Comparison of ENCODE assay signal across 8 cellular contexts in genomic region chr6:159106627-159107241, GRCh38.
A peak's percentile ranks its signal among the peaks of the same experiment; 100 is the strongest.
DNase-seq lines count a peak whose midpoint lies in the region; ATAC-seq and TF ChIP-seq lines count a peak whose summit lies in the region.

No MANE protein-coding gene starts in this region.

- peak; percentile 75 to 95 (median 89) for DNase-seq in CD8-positive, alpha-beta memory T cell
- no peak for DNase-seq in RWPE2 (ENCODE audit: low spot score)
- DNase-seq in activated T-helper 2 cell treated with anti-CD3 and anti-CD28 coated beads, Interferon-gamma antibody, Interleukin-2, Interleukin-4, amounts not matched to agents 10 μg/mL and 5 μg/mL and 100 μg/mL, durations not matched to agents 14 hours and 24 hours and 36 hours (ENCODE audit: low spot score): peak; percentile 91
- DNase-seq in Right ventricle myocardium inferior (ENCODE audit: missing footprints): peak; percentile 79
- DNase-seq in putamen (ENCODE audit: low spot score): peak; percentile 87
- no peak for DNase-seq in amniotic stem cell (lab: John Stamatoyannopoulos, UW)

- H3K36me3 ChIP-seq in CD8-positive, alpha-beta memory T cell (ENCODE audit: insufficient read depth, low read length): no peaks in the 10 kb centered on the region
- no peaks in the 10 kb centered on the region for H3K36me3 ChIP-seq in RWPE2 (ENCODE audit: low read depth)

- peak overlapping the region; percentile 75 to 97 (median 93) for H3K27ac Mint-ChIP-seq in CD8-positive, alpha-beta memory T cell
- H3K27ac Mint-ChIP-seq in activated T-helper 2 cell treated with anti-CD3 and anti-CD28 coated beads, Interferon-gamma antibody, Interleukin-2, Interleukin-4, amounts not matched to agents 10 μg/mL and 5 μg/mL and 100 μg/mL, durations not matched to agents 14 hours and 24 hours and 36 hours: peak overlapping the region; percentile 93

- POLR2A ChIA-PET in CD8-positive, alpha-beta memory T cell (lab: Charles Lee): interaction anchor here (0.5 to 2.9 kb wide), 12 partner anchors 28 to 303 kb away, joined by 3 to 66 read pairs (median 4); partner anchors contain the start of gene TAGAP

- peak overlapping the region; percentile 77 to 92 (median 85) for H3K4me3 Mint-ChIP-seq in CD8-positive, alpha-beta memory T cell
- peak overlapping the region; percentile 78 for H3K4me3 Mint-ChIP-seq in activated T-helper 2 cell treated with anti-CD3 and anti-CD28 coated beads, Interferon-gamma antibody, Interleukin-2, Interleukin-4, amounts not matched to agents 10 μg/mL and 5 μg/mL and 100 μg/mL, durations not matched to agents 14 hours and 24 hours and 36 hours (ENCODE audit: low read depth)

- no peaks in the 10 kb centered on the region for H3K9me3 ChIP-seq in CD8-positive, alpha-beta memory T cell (ENCODE audit: low read length)
- H3K9me3 ChIP-seq in RWPE2 (ENCODE audit: severe bottlenecking): no peaks in the 10 kb centered on the region

- no peaks in the 10 kb centered on the region for H3K36me3 Mint-ChIP-seq in CD8-positive, alpha-beta memory T cell
- no peaks in the 10 kb centered on the region for H3K36me3 Mint-ChIP-seq in activated T-helper 2 cell treated with anti-CD3 and anti-CD28 coated beads, Interferon-gamma antibody, Interleukin-2, Interleukin-4, amounts not matched to agents 10 μg/mL and 5 μg/mL and 100 μg/mL, durations not matched to agents 14 hours and 24 hours and 36 hours (ENCODE audit: low read depth)

- H3K27ac ChIP-seq in CD8-positive, alpha-beta memory T cell (ENCODE audit: low read depth, low read length): peak overlapping the region; percentile 51
- no peak overlapping the region for H3K27ac ChIP-seq in RWPE2 (ENCODE audit: poor library complexity, severe bottlenecking)

- ATAC-seq in GM19397 (IDR thresholded peaks at IDR 0.05; ENCODE audit: unreplicated experiment): peak; percentile 84
- ATAC-seq in HG03520 (IDR thresholded peaks at IDR 0.05; ENCODE audit: unreplicated experiment): peak; percentile 84
- ATAC-seq in RWPE2 (ENCODE audit: low read depth): peak; percentile 65
- peak; percentile 62 for ATAC-seq in Right ventricle myocardium inferior

- TF ChIP-seq CTCF in RWPE2 (IDR thresholded peaks at IDR 0.05; ENCODE audit: poor library complexity, severe bottlenecking): no peak

- no peaks in the 10 kb centered on the region for H3K27me3 Mint-ChIP-seq in CD8-positive, alpha-beta memory T cell
- H3K27me3 Mint-ChIP-seq in activated T-helper 2 cell treated with anti-CD3 and anti-CD28 coated beads, Interferon-gamma antibody, Interleukin-2, Interleukin-4, amounts not matched to agents 10 μg/mL and 5 μg/mL and 100 μg/mL, durations not matched to agents 14 hours and 24 hours and 36 hours (ENCODE audit: low read depth): no peaks in the 10 kb centered on the region

- H3K9me3 Mint-ChIP-seq in CD8-positive, alpha-beta memory T cell: no peaks in the 10 kb centered on the region
- H3K9me3 Mint-ChIP-seq in activated T-helper 2 cell treated with anti-CD3 and anti-CD28 coated beads, Interferon-gamma antibody, Interleukin-2, Interleukin-4, amounts not matched to agents 10 μg/mL and 5 μg/mL and 100 μg/mL, durations not matched to agents 14 hours and 24 hours and 36 hours: no peaks in the 10 kb centered on the region

- intact Hi-C loops in activated T-helper 2 cell treated with anti-CD3 and anti-CD28 coated beads, Interferon-gamma antibody, Interleukin-2, Interleukin-4, amounts not matched to agents 10 μg/mL and 5 μg/mL and 100 μg/mL, durations not matched to agents 14 hours and 24 hours and 36 hours (cut with micrococcal nuclease): loop anchor here (1.0 to 10.0 kb wide), 4 partner anchors 28 to 459 kb away; partner anchors contain the start of gene EZR
- intact Hi-C loops in Right ventricle myocardium inferior (cut with DNase I): no loop called here

- peak overlapping the region; percentile 52 for H3K4me3 ChIP-seq in CD8-positive, alpha-beta memory T cell (ENCODE audit: low read length)
- H3K4me3 ChIP-seq in RWPE2 (ENCODE audit: severe bottlenecking): no peak overlapping the region

- no peaks in the 10 kb centered on the region for H3K27me3 ChIP-seq in CD8-positive, alpha-beta memory T cell (ENCODE audit: insufficient read depth, low read length, poor library complexity, severe bottlenecking)
- no peaks in the 10 kb centered on the region for H3K27me3 ChIP-seq in RWPE2 (ENCODE audit: insufficient read depth, poor library complexity, severe bottlenecking)

- peaks cover 72 to 93% (median 92%) of the 10 kb centered on the region in 3 donors for H3K4me1 Mint-ChIP-seq in CD8-positive, alpha-beta memory T cell
- H3K4me1 Mint-ChIP-seq in activated T-helper 2 cell treated with anti-CD3 and anti-CD28 coated beads, Interferon-gamma antibody, Interleukin-2, Interleukin-4, amounts not matched to agents 10 μg/mL and 5 μg/mL and 100 μg/mL, durations not matched to agents 14 hours and 24 hours and 36 hours (ENCODE audit: low read depth): peaks cover 73% of the 10 kb centered on the region

- peaks cover 80% of the 10 kb centered on the region for H3K4me1 ChIP-seq in CD8-positive, alpha-beta memory T cell (ENCODE audit: insufficient read depth, low read length)
- no peaks in the 10 kb centered on the region for H3K4me1 ChIP-seq in RWPE2 (ENCODE audit: insufficient read depth, poor library complexity, severe bottlenecking)

- CTCF ChIA-PET in CD8-positive, alpha-beta memory T cell (lab: Charles Lee): interaction anchor here (0.9 to 10.5 kb wide), 15 partner anchors 8 to 886 kb away, joined by 3 to 288 read pairs (median 4); partner anchors contain the start of genes RSPH3 and TAGAP

Comparison
In these comparisons a context has a peak if more than half of its experiments do, and no peak if none do; other contexts are left out.
1. DNase-seq: peak in CD8-positive, alpha-beta memory T cell (5 of 5), activated T-helper 2 cell treated with anti-CD3 and anti-CD28 coated beads, Interferon-gamma antibody, Interleukin-2, Interleukin-4, amounts not matched to agents 10 μg/mL and 5 μg/mL and 100 μg/mL, durations not matched to agents 14 hours and 24 hours and 36 hours (single experiment), Right ventricle myocardium inferior (single experiment) and putamen (single experiment); none in RWPE2 (single experiment) and amniotic stem cell (single experiment).
2. Peak in every context shown above with its lines, with median percentiles within 50 percentile points of each other: ATAC-seq.